In the genomic region with DNA sequence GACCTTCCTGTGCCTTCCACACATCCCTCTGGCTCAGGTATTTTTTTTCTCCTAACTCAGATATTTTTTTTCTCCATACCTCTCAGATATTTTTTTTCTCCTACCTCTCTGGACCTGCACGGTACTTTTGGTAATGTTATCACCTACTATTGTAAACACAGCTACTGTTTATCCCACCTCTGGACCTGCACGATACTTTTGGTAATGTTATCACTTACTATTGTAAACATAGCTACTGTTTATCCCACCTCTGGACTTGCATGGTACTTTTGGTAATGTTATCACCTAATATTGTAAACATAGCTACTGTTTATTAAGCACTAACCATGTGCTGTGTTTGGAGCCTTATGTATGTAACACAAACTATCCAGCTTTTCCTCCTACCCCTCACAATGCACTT, we compare ENCODE assay signal across 1 cellular context.
TF ChIP-seq lines count a peak whose summit lies in the region.

No MANE protein-coding gene starts in this region.

TF ChIP-seq in HepG2, 621 proteins besides CTCF, POLR2A, EP300 and RAD21:
- TF ChIP-seq, protein P1, sequence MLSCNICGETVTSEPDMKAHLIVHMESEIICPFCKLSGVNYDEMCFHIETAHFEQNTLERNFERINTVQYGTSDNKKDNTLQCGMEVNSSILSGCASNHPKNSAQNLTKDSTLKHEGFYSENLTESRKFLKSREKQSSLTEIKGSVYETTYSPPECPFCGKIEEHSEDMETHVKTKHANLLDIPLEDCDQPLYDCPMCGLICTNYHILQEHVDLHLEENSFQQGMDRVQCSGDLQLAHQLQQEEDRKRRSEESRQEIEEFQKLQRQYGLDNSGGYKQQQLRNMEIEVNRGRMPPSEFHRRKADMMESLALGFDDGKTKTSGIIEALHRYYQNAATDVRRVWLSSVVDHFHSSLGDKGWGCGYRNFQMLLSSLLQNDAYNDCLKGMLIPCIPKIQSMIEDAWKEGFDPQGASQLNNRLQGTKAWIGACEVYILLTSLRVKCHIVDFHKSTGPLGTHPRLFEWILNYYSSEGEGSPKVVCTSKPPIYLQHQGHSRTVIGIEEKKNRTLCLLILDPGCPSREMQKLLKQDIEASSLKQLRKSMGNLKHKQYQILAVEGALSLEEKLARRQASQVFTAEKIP (CRISPR knock-in tag; IDR thresholded peaks at IDR 0.05; ENCODE audit: borderline replicate concordance) = no peak
- TF ChIP-seq HMG20A (CRISPR knock-in tag; IDR thresholded peaks at IDR 0.05; ENCODE audit: borderline replicate concordance) (no peak), GATAD2A (CRISPR knock-in tag; IDR thresholded peaks at IDR 0.05) (peak; percentile 14; the same call in 1 of the 2 replicates), MIXL1 (CRISPR knock-in tag; IDR thresholded peaks at IDR 0.05) (0 out of 2 replicates have a peak, but pooled peaks have one; percentile 10), SOX5 (CRISPR knock-in tag; IDR thresholded peaks at IDR 0.05; ENCODE audit: borderline replicate concordance) (peak; percentile 46; the same call in 1 of the 2 replicates), FOXP1 (IDR thresholded peaks at IDR 0.05) (0 out of 2 replicates have a peak, but pooled peaks have one; percentile 42), FOXP1 (CRISPR knock-in tag; IDR thresholded peaks at IDR 0.05) (peak; percentile 84), SPEN (CRISPR knock-in tag; IDR thresholded peaks at IDR 0.05; ENCODE audit: low read depth) (no peak), ZBTB37 (CRISPR knock-in tag; IDR thresholded peaks at IDR 0.05) (0 out of 2 replicates have a peak, but pooled peaks have one; percentile 44), ZNF572 (CRISPR knock-in tag; IDR thresholded peaks at IDR 0.05) (no peak), ZNF850 (CRISPR knock-in tag; conservative IDR thresholded peaks at IDR 0.05) (peak; percentile 99), ZNF891 (CRISPR knock-in tag; IDR thresholded peaks at IDR 0.05) (no peak), RCOR2 (CRISPR knock-in tag; IDR thresholded peaks at IDR 0.05) (0 out of 2 replicates have a peak, but pooled peaks have one; percentile 14), AFF4 (CRISPR knock-in tag; IDR thresholded peaks at IDR 0.05) (no peak), FOXA3 (CRISPR knock-in tag; IDR thresholded peaks at IDR 0.05) (peak; percentile 54; the same call in 1 of the 2 replicates), TBX2 (CRISPR knock-in tag; IDR thresholded peaks at IDR 0.05; ENCODE audit: borderline replicate concordance) (peak; percentile 27; the same call in 1 of the 2 replicates), ZKSCAN8 (CRISPR knock-in tag; IDR thresholded peaks at IDR 0.05; ENCODE audit: borderline replicate concordance) (no peak), KDM2A (CRISPR knock-in tag; IDR thresholded peaks at IDR 0.05; ENCODE audit: borderline replicate concordance, low read depth) (no peak)
- TF ChIP-seq, protein P2, sequence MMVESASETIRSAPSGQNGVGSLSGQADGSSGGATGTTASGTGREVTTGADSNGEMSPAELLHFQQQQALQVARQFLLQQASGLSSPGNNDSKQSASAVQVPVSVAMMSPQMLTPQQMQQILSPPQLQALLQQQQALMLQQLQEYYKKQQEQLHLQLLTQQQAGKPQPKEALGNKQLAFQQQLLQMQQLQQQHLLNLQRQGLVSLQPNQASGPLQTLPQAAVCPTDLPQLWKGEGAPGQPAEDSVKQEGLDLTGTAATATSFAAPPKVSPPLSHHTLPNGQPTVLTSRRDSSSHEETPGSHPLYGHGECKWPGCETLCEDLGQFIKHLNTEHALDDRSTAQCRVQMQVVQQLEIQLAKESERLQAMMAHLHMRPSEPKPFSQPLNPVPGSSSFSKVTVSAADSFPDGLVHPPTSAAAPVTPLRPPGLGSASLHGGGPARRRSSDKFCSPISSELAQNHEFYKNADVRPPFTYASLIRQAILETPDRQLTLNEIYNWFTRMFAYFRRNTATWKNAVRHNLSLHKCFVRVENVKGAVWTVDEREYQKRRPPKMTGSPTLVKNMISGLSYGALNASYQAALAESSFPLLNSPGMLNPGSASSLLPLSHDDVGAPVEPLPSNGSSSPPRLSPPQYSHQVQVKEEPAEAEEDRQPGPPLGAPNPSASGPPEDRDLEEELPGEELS (CRISPR knock-in tag; IDR thresholded peaks at IDR 0.05) = peak; percentile 52
